ENCODE assay signal across 8 cellular contexts in the genomic region with DNA sequence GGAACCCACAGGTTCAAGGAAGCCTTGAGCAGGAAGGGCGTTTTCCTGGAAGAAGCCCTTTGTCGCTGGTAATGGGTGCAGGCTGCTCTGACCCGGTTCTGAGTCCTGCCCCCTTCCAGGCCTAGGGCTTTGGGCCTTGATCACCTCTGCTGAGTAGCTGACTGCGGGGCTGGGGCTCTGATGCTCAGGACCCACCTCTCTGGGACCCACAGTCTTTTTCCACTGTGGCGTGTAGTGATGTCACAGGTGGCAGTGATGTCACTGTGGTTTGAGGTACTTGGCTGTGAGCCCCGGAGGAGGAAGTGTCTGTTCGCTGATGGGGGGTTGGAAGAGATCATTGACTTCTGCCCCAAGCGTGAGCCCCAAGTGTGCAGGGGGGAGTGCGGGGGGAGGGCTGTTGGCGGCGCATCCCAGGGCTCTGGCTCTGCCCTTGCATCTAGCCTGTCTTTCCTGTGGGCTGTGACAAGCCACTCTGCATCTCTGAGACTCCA. TPM values are rescaled to one million over a fixed set of nuclear protein-coding genes. Genes with fewer than 3 reads are reported as not detected.
A peak's percentile ranks its signal among the peaks of the same experiment; 100 is the strongest.
DNase-seq lines count a peak whose midpoint lies in the region; ATAC-seq and TF ChIP-seq lines count a peak whose summit lies in the region.

No MANE protein-coding gene starts in this region.

- no peak for TF ChIP-seq CTCF in OCI-LY7 (conservative IDR thresholded peaks at IDR 0.05; ENCODE audit: low read length)

- no peaks in the 10 kb centered on the region for H3K4me1 ChIP-seq in OCI-LY7 (ENCODE audit: insufficient read depth, low read length, poor library complexity, severe bottlenecking)

- H3K36me3 ChIP-seq in OCI-LY7 (ENCODE audit: insufficient read depth, low read length): no peaks in the 10 kb centered on the region

- intact Hi-C loops in left cardiac atrium (cut with DNase I): no loop called here
- intact Hi-C loops in OCI-LY7 (cut with micrococcal nuclease; ENCODE audit: unreplicated experiment): no loop called here

- no TSS peak for BruUV-seq in OCI-LY7 (replicated peaks; lab: Mats Ljungman, UMichigan)

- H3K4me3 ChIP-seq in OCI-LY7 (ENCODE audit: low read depth, low read length, poor library complexity, severe bottlenecking): no peak overlapping the region

- H3K27ac ChIP-seq in OCI-LY7 (ENCODE audit: low read depth, low read length, poor library complexity, severe bottlenecking): no peak overlapping the region

- no peak overlapping the region for H2AFZ ChIP-seq in OCI-LY7 (ENCODE audit: low read length)

- CTCF ChIA-PET in OCI-LY7 (lab: Charles Lee; ENCODE audit: unreplicated experiment): no interaction called here

- H3K4me2 ChIP-seq in OCI-LY7 (ENCODE audit: low read length): no peak overlapping the region

- POLR2A ChIA-PET in OCI-LY7 (lab: Charles Lee): no interaction called here

- H3K79me2 ChIP-seq in OCI-LY7 (ENCODE audit: insufficient read depth, low read depth, low read length): no peaks in the 10 kb centered on the region

- no peaks in the 10 kb centered on the region for H3K9me2 ChIP-seq in OCI-LY7 (ENCODE audit: insufficient read depth, low read length)

- peak; percentile 22 to 58 for ATAC-seq in left cardiac atrium

- H4K20me1 ChIP-seq in OCI-LY7 (ENCODE audit: insufficient read depth, low read length): no peaks in the 10 kb centered on the region

- no peaks in the 10 kb centered on the region for H3K9me3 ChIP-seq in OCI-LY7 (ENCODE audit: low read length)

- peak; percentile 61 for DNase-seq in KG1 (lab: John Stamatoyannopoulos, UW)
- DNase-seq in activated CD8-positive, alpha-beta memory T cell treated with anti-CD3 and anti-CD28 coated beads, Interleukin-2, amount 50 U/mL, for 4 hours: peak; percentile 98
- DNase-seq in left cardiac atrium: peak; percentile 64
- peak; percentile 61 to 85 (median 80) for DNase-seq in stimulated activated CD4-positive, alpha-beta T cell treated with anti-CD3 and anti-CD28 coated beads, TNF-alpha, amount 100 ng/mL, for 1 hour (ENCODE audit: low read depth in 3 of 3, low spot score in 1 of 3)
- no peak for DNase-seq in NCI-H446 (lab: John Stamatoyannopoulos, UW)
- DNase-seq in OCI-LY7 (ENCODE audit: low spot score): no peak
- DNase-seq in middle frontal gyrus (ENCODE audit: extremely low spot score, low spot score): no peak
- DNase-seq in AG08396 (ENCODE audit: low spot score): no peak

RNA-seq across cellular contexts. Expression of gene TNFRSF1B, which starts 6.9 kb away (rescaled TPM):
- total RNA-seq in left cardiac atrium (10 to 100 TPM; 28.3 to 28.5 TPM), OCI-LY7 (2022) (not detected in 2 replicates)
- not detected in 2 replicates for total RNA-seq in OCI-LY7 (2014; rRNA removed; shearing (Covaris generic))

RNA-seq across cellular contexts. Expression of gene VPS13D, which starts 56.2 kb away (rescaled TPM):
- total RNA-seq in left cardiac atrium (10 to 100 TPM; 43.1 to 50.6 TPM), OCI-LY7 (2022) (39.2 and 45.3 TPM in 2 replicates)
- total RNA-seq in OCI-LY7 (2014; rRNA removed; shearing (Covaris generic)): 23.0 and 23.9 TPM in 2 replicates

Comparison
In these comparisons a context has a peak if more than half of its experiments do, and no peak if none do; other contexts are left out.
1. DNase-seq: peak in KG1 (single experiment), activated CD8-positive, alpha-beta memory T cell treated with anti-CD3 and anti-CD28 coated beads, Interleukin-2, amount 50 U/mL, for 4 hours (single experiment), left cardiac atrium (single experiment) and stimulated activated CD4-positive, alpha-beta T cell treated with anti-CD3 and anti-CD28 coated beads, TNF-alpha, amount 100 ng/mL, for 1 hour (3 of 3); none in NCI-H446 (0 of 2), OCI-LY7 (single experiment), middle frontal gyrus (single experiment) and AG08396 (single experiment).
2. RNA of gene TNFRSF1B, which starts 6.9 kb away (total RNA-seq): 28.3 to 28.5 TPM in left cardiac atrium; not detected in OCI-LY7; every median in the first group is over 10 times any median in the second.